In genomic region chr1:95086949-95087533, GRCh38 we compare ENCODE assay signal across 9 cellular contexts. TPM values are rescaled to one million over a fixed set of nuclear protein-coding genes. Genes with fewer than 3 reads are reported as not detected.
A peak's percentile ranks its signal among the peaks of the same experiment; 100 is the strongest.
DNase-seq lines count a peak whose midpoint lies in the region; ATAC-seq and TF ChIP-seq lines count a peak whose summit lies in the region.
"Had no signal": no experiment of that assay in that cellular context is flagged by ENCODE, and none has a peak within 500 bp of the region (broad histone marks: within the 10 kb centered on the region; RNA-seq: fewer than 3 reads in every experiment).

No MANE protein-coding gene starts in this region.

- no peak overlapping the region for H3K4me3 ChIP-seq in esophagus squamous epithelium

- BruUV-seq in Calu3 (replicated peaks; lab: Mats Ljungman, UMichigan), result no TSS peak

- H3K4me3 Mint-ChIP-seq in Calu3 (ENCODE audit: low read depth, unreplicated experiment), result peak overlapping the region; percentile 22
- no peak overlapping the region for H3K4me3 Mint-ChIP-seq in mesothelial cell of epicardium

- TF ChIP-seq POLR2A in esophagus squamous epithelium (IDR thresholded peaks at IDR 0.05), result no peak

- CTCF ChIA-PET in Calu3 (lab: Charles Lee), result interaction anchor here (0.7 kb wide), 2 partner anchors 9 to 147 kb away, joined by 3 read pairs; no protein-coding TSS in a partner anchor

- no peaks in the 10 kb centered on the region for H3K9me3 Mint-ChIP-seq in Calu3 (ENCODE audit: low read depth, unreplicated experiment)
- H3K9me3 Mint-ChIP-seq in mesothelial cell of epicardium, result peaks cover 16% of the 10 kb centered on the region

- no peaks in the 10 kb centered on the region for H3K36me3 ChIP-seq in esophagus squamous epithelium
- H3K36me3 ChIP-seq: neutrophil had no signal

- H3K27me3 Mint-ChIP-seq in Calu3 (ENCODE audit: unreplicated experiment), result no peaks in the 10 kb centered on the region
- no peaks in the 10 kb centered on the region for H3K27me3 Mint-ChIP-seq in mesothelial cell of epicardium (ENCODE audit: low read depth)

- WGBS in esophagus squamous epithelium, 2 donors, result 19 to 28% methylated on average over 5 of the region's 5 CpGs

- peaks cover 0 to 6% (median 0%) of the 10 kb centered on the region in 3 donors for H3K4me1 ChIP-seq in esophagus squamous epithelium

- ATAC-seq in HG03354 (IDR thresholded peaks at IDR 0.05; ENCODE audit: poor library complexity, severe bottlenecking, unreplicated experiment) (no peak), GM19324 (IDR thresholded peaks at IDR 0.05; ENCODE audit: low FRiP score, unreplicated experiment) (no peak)

- H3K4me1 Mint-ChIP-seq in Calu3 (ENCODE audit: low read depth, unreplicated experiment) (peaks cover 30% of the 10 kb centered on the region), mesothelial cell of epicardium (peaks cover 12% of the 10 kb centered on the region)

- peak overlapping the region in 2 of 4 donors; percentile 25 to 63 for H3K27ac ChIP-seq in esophagus squamous epithelium
- H3K27ac ChIP-seq: neutrophil had no signal

- TF ChIP-seq CTCF in Calu3 (IDR thresholded peaks at IDR 0.05; ENCODE audit: unreplicated experiment) (no peak), mesothelial cell of epicardium (IDR thresholded peaks at IDR 0.05; ENCODE audit: unreplicated experiment) (no peak), esophagus squamous epithelium (IDR thresholded peaks at IDR 0.05) (no peak)

- intact Hi-C loops in Calu3 (cut with micrococcal nuclease; ENCODE audit: unreplicated experiment) (loop anchor here (10.0 kb wide), 1 partner anchor 58 kb away; no protein-coding TSS in a partner anchor), esophagus squamous epithelium (cut with DNase I) (no loop called here)

- DNase-seq in Calu3, result peak; percentile 39
- peak; percentile 23 for DNase-seq in HPDE6-E6E7 (ENCODE audit: extremely low spot score)
- peak; percentile 75 for DNase-seq in brain pericyte (ENCODE audit: low read depth, low spot score)
- no peak for DNase-seq in mesothelial cell of epicardium (ENCODE audit: low spot score in 2 of 2, unreplicated experiment in 2 of 2)
- DNase-seq in esophagus squamous epithelium (lab: John Stamatoyannopoulos, UW), result no peak
- DNase-seq in NCI-H1436 (lab: John Stamatoyannopoulos, UW), result no peak

- H3K36me3 Mint-ChIP-seq in Calu3 (ENCODE audit: insufficient read depth, unreplicated experiment) (no peaks in the 10 kb centered on the region), mesothelial cell of epicardium (peaks cover 2% of the 10 kb centered on the region)

- H3K27me3 ChIP-seq in esophagus squamous epithelium, result no peaks in the 10 kb centered on the region

- no peaks in the 10 kb centered on the region for H3K9me3 ChIP-seq in esophagus squamous epithelium
- H3K9me3 ChIP-seq: neutrophil had no signal

- H3K27ac Mint-ChIP-seq in Calu3 (ENCODE audit: unreplicated experiment) (peak overlapping the region; percentile 64), mesothelial cell of epicardium (peak overlapping the region; percentile 62)

RNA-seq across cellular contexts. Expression of gene ALG14, which starts 14.3 kb away (rescaled TPM):
- total RNA-seq in Calu3 (2022) (5.8 and 7.0 TPM in 2 replicates), mesothelial cell of epicardium (3.8 to 5.3 TPM (median 5.0 TPM) in 3 replicates), esophagus squamous epithelium (1 to 10 TPM in 2 of 4 donors, under 1 TPM in 2; 0.53 to 1.3 (median 1.0) TPM)

RNA-seq across cellular contexts. Expression of gene TLCD4, which starts 30.1 kb away (rescaled TPM):
- 34.7 and 52.1 TPM in 2 replicates for total RNA-seq in Calu3 (2022)
- 5.1 to 6.2 TPM (median 5.6 TPM) in 3 replicates for total RNA-seq in mesothelial cell of epicardium
- total RNA-seq in esophagus squamous epithelium, result 1 to 10 TPM in 3 of 4 donors, under 1 TPM in 1; 0.53 to 3.6 (median 1.9) TPM

Comparison
In these comparisons a context has a peak if more than half of its experiments do, and no peak if none do; other contexts are left out.
1. DNase-seq: peak in Calu3 (single experiment), HPDE6-E6E7 (single experiment) and brain pericyte (single experiment); none in mesothelial cell of epicardium (0 of 2), esophagus squamous epithelium (single experiment) and NCI-H1436 (single experiment).